Comparison of ENCODE assay signal across 29 cellular contexts in genomic region chr13:30798776-30799625, GRCh38.
A peak's percentile ranks its signal among the peaks of the same experiment; 100 is the strongest.
DNase-seq lines count a peak whose midpoint lies in the region; ATAC-seq, FAIRE-seq and TF ChIP-seq lines count a peak whose summit lies in the region.
"Had no signal": no experiment of that assay in that cellular context is flagged by ENCODE, and none has a peak within 500 bp of the region (broad histone marks: within the 10 kb centered on the region; RNA-seq: fewer than 3 reads in every experiment).

No MANE protein-coding gene starts in this region.

- peaks cover 29% of the 10 kb centered on the region for H3K4me1 Mint-ChIP-seq in astrocyte (ENCODE audit: low read depth, unreplicated experiment)

- no peaks in the 10 kb centered on the region for H3K9me2 ChIP-seq in hepatocyte (replicated peaks; ENCODE audit: insufficient read depth)
- no peaks in the 10 kb centered on the region for H3K9me2 ChIP-seq in SK-N-SH

- H3K4me2 ChIP-seq in astrocyte (ENCODE audit: low read length) = peak overlapping the region; percentile 49
- H3K4me2 ChIP-seq in hepatocyte = no peak overlapping the region
- H3K4me2 ChIP-seq in SK-N-SH = no peak overlapping the region

- H4K20me1 ChIP-seq in astrocyte (ENCODE audit: insufficient read depth, low read length) (no peaks in the 10 kb centered on the region), hepatocyte (ENCODE audit: insufficient read depth, poor library complexity, severe bottlenecking) (no peaks in the 10 kb centered on the region), SK-N-SH (ENCODE audit: insufficient read depth) (no peaks in the 10 kb centered on the region)
- H4K20me1 ChIP-seq: BLaER1 treated with 17β-estradiol and CSF1 and Interleukin-3, amounts not matched to agents 10 nM and 100 nM had no signal

- CTCF ChIA-PET in SK-N-SH (lab: Yijun Ruan, JAX) = interaction anchor here (1.4 to 1.5 kb wide), 2 partner anchors 16 to 181 kb away, joined by 4 to 6 read pairs; partner anchors contain the start of gene USPL1

- 59% methylated on average over 22 of the region's 22 CpGs for WGBS in hepatocyte (ENCODE audit: low lambda C conversion rate, missing lambda C conversion rate)
- 22 to 33% (median 31%) methylated on average over 22 of the region's 22 CpGs for WGBS in ovary, 3 donors
- 79% methylated on average over 22 of the region's 22 CpGs for WGBS in suprapubic skin
- WGBS in SK-N-SH (ENCODE audit: low lambda C conversion rate) = 95% methylated on average over 22 of the region's 22 CpGs

- H3K9me3 ChIP-seq in astrocyte (ENCODE audit: insufficient read depth, low read depth, low read length) (no peaks in the 10 kb centered on the region), hepatocyte (ENCODE audit: low read depth) (no peaks in the 10 kb centered on the region), ovary (no peaks in the 10 kb centered on the region), suprapubic skin (no peaks in the 10 kb centered on the region), SK-N-SH (no peaks in the 10 kb centered on the region)
- H3K9me3 ChIP-seq: Caco-2, lower lobe of right lung, upper lobe of right lung had no signal

- DNase-seq in EH (ENCODE audit: low read depth) (peak; percentile 50), astrocyte (ENCODE audit: low read depth) (peak; percentile 77), hepatocyte (ENCODE audit: low spot score) (no peak), ovary (peak in 4 of 5 donors; percentile 31 to 56 (median 40)), suprapubic skin (ENCODE audit: low spot score in 2 of 2) (no peak), SK-N-SH (no peak)
- DNase-seq: ACHN; activated CD4-positive, alpha-beta T cell treated with anti-CD3 and anti-CD28 coated beads, Interleukin-2, amount 50 U/mL, for 48 hours; activated CD8-positive, alpha-beta memory T cell treated with anti-CD3 and anti-CD28 coated beads, Interleukin-2, amount 50 U/mL, for 48 hours; activated naive CD8-positive, alpha-beta T cell treated with anti-CD3 and anti-CD28 coated beads, Interleukin-2, amount 10 ng/mL, durations not matched to agents 7 days and 5 days; Caco-2; GOT3; lower lobe of right lung; NCI-H1436; NCI-H524; occipital lobe; retina; RPMI8226; stimulated activated CD4-positive, alpha-beta T cell treated with anti-CD3 and anti-CD28 coated beads, Interleukin-12 subunit alpha, Interleukin-12 subunit beta, amount 100 ng/mL, for 4 hours; stimulated activated CD4-positive, alpha-beta T cell treated with anti-CD3 and anti-CD28 coated beads, Interleukin-4, amount 100 ng/mL, for 4 hours; upper lobe of right lung had no signal

- no peaks in the 10 kb centered on the region for H3K36me3 Mint-ChIP-seq in astrocyte (ENCODE audit: low read depth, unreplicated experiment)
- H3K36me3 Mint-ChIP-seq: WTC11 had no signal

- POLR2A ChIA-PET in SK-N-SH (lab: Yijun Ruan, JAX) = no interaction called here

- no peak for FAIRE-seq in astrocyte (lab: Jason Lieb, UNC)
- FAIRE-seq: islet of Langerhans had no signal

- no peak for TF ChIP-seq CTCF in astrocyte (IDR thresholded peaks at IDR 0.05; ENCODE audit: insufficient read depth, low read depth, low read length)
- no peak for TF ChIP-seq CTCF in hepatocyte (IDR thresholded peaks at IDR 0.05; ENCODE audit: poor library complexity)
- no peak for TF ChIP-seq CTCF in ovary (IDR thresholded peaks at IDR 0.05)
- TF ChIP-seq CTCF in suprapubic skin (IDR thresholded peaks at IDR 0.05) = no peak
- TF ChIP-seq CTCF in SK-N-SH (IDR thresholded peaks at IDR 0.05) = no peak

- H3K4me1 ChIP-seq in astrocyte (ENCODE audit: insufficient read depth, low read length) (peaks cover 47% of the 10 kb centered on the region), hepatocyte (ENCODE audit: insufficient read depth) (peaks cover 19% of the 10 kb centered on the region), ovary (ENCODE audit: insufficient read depth) (peaks cover 4% of the 10 kb centered on the region), suprapubic skin (peaks cover 34% of the 10 kb centered on the region), SK-N-SH (ENCODE audit: control insufficient read depth in 1 of 2, insufficient read depth in 2 of 2, low read depth in 1 of 2, low read length in 1 of 2) (peaks cover 15 to 29% of the 10 kb centered on the region in 2 experiments)

- H3K27ac Mint-ChIP-seq in astrocyte (ENCODE audit: unreplicated experiment) = peak overlapping the region; percentile 71
- H3K27ac Mint-ChIP-seq: activated naive CD8-positive, alpha-beta T cell treated with anti-CD3 and anti-CD28 coated beads, Interleukin-2, amount 10 ng/mL, durations not matched to agents 7 days and 5 days; activated T-helper 2 cell treated with anti-CD3 and anti-CD28 coated beads, Interferon-gamma antibody, Interleukin-2, Interleukin-4, amounts not matched to agents 10 μg/mL and 5 μg/mL and 100 μg/mL, durations not matched to agents 14 hours and 24 hours and 36 hours; dendritic cell treated with granulocyte-macrophage colony-stimulating factor and Interleukin-4, amounts not matched to agents 40 ng/mL and 50 ng/mL, for 4 days; WTC11 had no signal

- H3K4me3 ChIP-seq in astrocyte (ENCODE audit: insufficient read depth, low read depth, low read length) = no peak overlapping the region
- H3K4me3 ChIP-seq in hepatocyte = no peak overlapping the region
- H3K4me3 ChIP-seq in ovary = no peak overlapping the region
- H3K4me3 ChIP-seq in suprapubic skin = no peak overlapping the region
- H3K4me3 ChIP-seq in SK-N-SH (ENCODE audit: low read depth in 2 of 2, low read length in 1 of 2) = no peak overlapping the region
- H3K4me3 ChIP-seq: BLaER1 treated with 17β-estradiol and CSF1 and Interleukin-3, amounts not matched to agents 10 nM and 100 nM; lower lobe of right lung; upper lobe of right lung had no signal

- H3F3A ChIP-seq in SK-N-SH (replicated peaks; ENCODE audit: insufficient read depth) = no peaks in the 10 kb centered on the region

- H3K9me3 Mint-ChIP-seq in astrocyte (ENCODE audit: unreplicated experiment) = no peaks in the 10 kb centered on the region
- H3K9me3 Mint-ChIP-seq: activated naive CD8-positive, alpha-beta T cell treated with anti-CD3 and anti-CD28 coated beads, Interleukin-2, amount 10 ng/mL, durations not matched to agents 7 days and 5 days; activated T-helper 2 cell treated with anti-CD3 and anti-CD28 coated beads, Interferon-gamma antibody, Interleukin-2, Interleukin-4, amounts not matched to agents 10 μg/mL and 5 μg/mL and 100 μg/mL, durations not matched to agents 14 hours and 24 hours and 36 hours; dendritic cell treated with granulocyte-macrophage colony-stimulating factor and Interleukin-4, amounts not matched to agents 40 ng/mL and 50 ng/mL, for 4 days; WTC11 had no signal

- no peaks in the 10 kb centered on the region for H3K79me2 ChIP-seq in astrocyte (ENCODE audit: insufficient read depth, low read length)
- H3K79me2 ChIP-seq in hepatocyte = no peaks in the 10 kb centered on the region
- H3K79me2 ChIP-seq in SK-N-SH (ENCODE audit: insufficient read depth) = no peaks in the 10 kb centered on the region

- TF ChIP-seq EP300 in ovary (IDR thresholded peaks at IDR 0.05) (no peak), suprapubic skin (IDR thresholded peaks at IDR 0.05) (no peak), SK-N-SH (IDR thresholded peaks at IDR 0.05; ENCODE audit: borderline replicate concordance in 1 of 2, low read depth in 1 of 2, low read length in 1 of 2) (no peak)

- H3K9ac ChIP-seq in astrocyte (ENCODE audit: low read length) (peak overlapping the region; percentile 43), SK-N-SH (no peak overlapping the region)
- H3K9ac ChIP-seq: BLaER1 treated with 17β-estradiol and CSF1 and Interleukin-3, amounts not matched to agents 10 nM and 100 nM had no signal

- no peak overlapping the region for H3K4me3 Mint-ChIP-seq in astrocyte (ENCODE audit: unreplicated experiment)
- H3K4me3 Mint-ChIP-seq: activated naive CD8-positive, alpha-beta T cell treated with anti-CD3 and anti-CD28 coated beads, Interleukin-2, amount 10 ng/mL, durations not matched to agents 7 days and 5 days; dendritic cell treated with granulocyte-macrophage colony-stimulating factor and Interleukin-4, amounts not matched to agents 40 ng/mL and 50 ng/mL, for 4 days; WTC11 had no signal

- no peaks in the 10 kb centered on the region for H3K36me3 ChIP-seq in astrocyte (ENCODE audit: insufficient read depth, low read length)
- H3K36me3 ChIP-seq in hepatocyte (replicated peaks; ENCODE audit: insufficient read depth, low read depth) = no peaks in the 10 kb centered on the region
- no peaks in the 10 kb centered on the region for H3K36me3 ChIP-seq in ovary
- no peaks in the 10 kb centered on the region for H3K36me3 ChIP-seq in suprapubic skin
- no peaks in the 10 kb centered on the region for H3K36me3 ChIP-seq in SK-N-SH (replicated peaks in 1 of 2; ENCODE audit: control insufficient read depth in 1 of 2, insufficient read depth in 2 of 2, low read length in 1 of 2)
- H3K36me3 ChIP-seq: lower lobe of right lung, upper lobe of right lung had no signal

- peak overlapping the region; percentile 29 for H2AFZ ChIP-seq in astrocyte (ENCODE audit: low read depth, low read length)
- H2AFZ ChIP-seq in hepatocyte = no peak overlapping the region
- H2AFZ ChIP-seq in SK-N-SH (ENCODE audit: low read depth) = no peak overlapping the region

- peaks cover 2% of the 10 kb centered on the region for H3K27me3 Mint-ChIP-seq in astrocyte (ENCODE audit: low read depth, unreplicated experiment)
- H3K27me3 Mint-ChIP-seq: activated naive CD8-positive, alpha-beta T cell treated with anti-CD3 and anti-CD28 coated beads, Interleukin-2, amount 10 ng/mL, durations not matched to agents 7 days and 5 days had no signal

- ATAC-seq in HG02588 (IDR thresholded peaks at IDR 0.05; ENCODE audit: unreplicated experiment) = no peak
- ATAC-seq in GM18873 (IDR thresholded peaks at IDR 0.05; ENCODE audit: low FRiP score, unreplicated experiment) = no peak
- ATAC-seq: lower lobe of right lung, SK-N-SH treated with all-trans-retinoic acid at 6 μM for 48 hours, upper lobe of right lung, WTC11 had no signal

- TF ChIP-seq POLR2A in ovary (IDR thresholded peaks at IDR 0.05) (no peak), suprapubic skin (IDR thresholded peaks at IDR 0.05) (no peak)

- no peak for TF ChIP-seq RAD21 in SK-N-SH (IDR thresholded peaks at IDR 0.05; ENCODE audit: low read length)

- intact Hi-C loops in ovary (cut with DNase I) = loop anchor here in 2 of 4 donors (5.0 to 10.0 kb wide), 4 partner anchors 68 to 667 kb away; no protein-coding TSS in a partner anchor

- H3K27ac ChIP-seq in astrocyte (ENCODE audit: low read depth, low read length) (peak overlapping the region; percentile 60), hepatocyte (peak overlapping the region; percentile 7), ovary (peak overlapping the region; percentile 28 to 46), suprapubic skin (no peak overlapping the region), SK-N-SH (ENCODE audit: low read depth in 2 of 2, low read length in 1 of 2) (no peak overlapping the region)
- H3K27ac ChIP-seq: lower lobe of right lung, upper lobe of right lung had no signal

- H3K27me3 ChIP-seq in astrocyte (ENCODE audit: insufficient read depth, low read length) (no peaks in the 10 kb centered on the region), hepatocyte (no peaks in the 10 kb centered on the region), ovary (no peaks in the 10 kb centered on the region), suprapubic skin (no peaks in the 10 kb centered on the region), SK-N-SH (ENCODE audit: insufficient read depth) (no peaks in the 10 kb centered on the region)
- H3K27me3 ChIP-seq: BLaER1 treated with 17β-estradiol and CSF1 and Interleukin-3, amounts not matched to agents 10 nM and 100 nM; upper lobe of right lung had no signal

Comparison
In these comparisons a context has a peak if more than half of its experiments do, and no peak if none do; other contexts are left out.
1. DNase-seq: peak in EH (single experiment), astrocyte (single experiment) and ovary (4 of 5); none in hepatocyte (single experiment), suprapubic skin (0 of 2) and SK-N-SH (single experiment).
2. H3K27ac ChIP-seq: peak in astrocyte (single experiment), hepatocyte (single experiment) and ovary (2 of 2); none in suprapubic skin (single experiment) and SK-N-SH (0 of 2).